9 cellular contexts compared by ENCODE assay signal in genomic region chr6:169700296-169700695, GRCh38. TPM values are rescaled to one million over a fixed set of nuclear protein-coding genes. Genes with fewer than 3 reads are reported as not detected.
DNase-seq lines count a peak whose midpoint lies in the region; ATAC-seq and TF ChIP-seq lines count a peak whose summit lies in the region.
"Had no signal": no experiment of that assay in that cellular context is flagged by ENCODE, and none has a peak within 500 bp of the region (broad histone marks: within the 10 kb centered on the region; RNA-seq: fewer than 3 reads in every experiment).

No MANE protein-coding gene starts in this region.

- H3K4me1 Mint-ChIP-seq in HFFc6 (ENCODE audit: low read depth), result peaks cover 57% of the 10 kb centered on the region
- H3K4me1 Mint-ChIP-seq in WTC11, result peaks cover 29% of the 10 kb centered on the region
- H3K4me1 Mint-ChIP-seq in memory B cell, result peaks cover 26% of the 10 kb centered on the region

- H3K27ac Mint-ChIP-seq in HFFc6 (peak overlapping the region; percentile 63), WTC11 (peak overlapping the region; percentile 65; the same call in 1 of the 2 replicates), memory B cell (no peak overlapping the region)

- CTCF ChIA-PET in WTC11 (lab: Charles Lee), result interaction anchor here (1.6 kb wide), 1 partner anchor 90 kb away, joined by 7 read pairs; no protein-coding TSS in a partner anchor

- H3K27me3 Mint-ChIP-seq in HFFc6 (ENCODE audit: insufficient read depth) (no peaks in the 10 kb centered on the region), WTC11 (ENCODE audit: low read depth) (no peaks in the 10 kb centered on the region), memory B cell (no peaks in the 10 kb centered on the region)

- peaks cover 6% of the 10 kb centered on the region; the same call in 1 of the 2 replicates for H3K9me3 Mint-ChIP-seq in HFFc6
- peaks cover 10% of the 10 kb centered on the region for H3K9me3 Mint-ChIP-seq in WTC11
- peaks cover 1% of the 10 kb centered on the region for H3K9me3 Mint-ChIP-seq in memory B cell

- H3K4me3 Mint-ChIP-seq in HFFc6, result peak overlapping the region; percentile 96
- H3K4me3 Mint-ChIP-seq in WTC11, result peak overlapping the region; percentile 90
- H3K4me3 Mint-ChIP-seq in memory B cell, result peak overlapping the region; percentile 24

- no peak for TF ChIP-seq CTCF in HFFc6 (IDR thresholded peaks at IDR 0.05)
- TF ChIP-seq CTCF in WTC11 (IDR thresholded peaks at IDR 0.05), result no peak

- POLR2A ChIA-PET in WTC11 (lab: Charles Lee), result interaction anchor here (3.8 kb wide), 1 partner anchor 24 kb away, joined by 14 read pairs; the partner anchor contains the start of gene PHF10

- ATAC-seq in WTC11, result no peak
- no peak for ATAC-seq in memory B cell (ENCODE audit: low read depth)
- no peak for ATAC-seq in HG03520 (IDR thresholded peaks at IDR 0.05; ENCODE audit: unreplicated experiment)
- no peak for ATAC-seq in GM21786 (IDR thresholded peaks at IDR 0.05; ENCODE audit: unreplicated experiment)

- DNase-seq in AML-193 (lab: John Stamatoyannopoulos, UW) (peak; percentile 67 to 76), HFFc6 (peak; percentile 45), WTC11 (ENCODE audit: low spot score) (no peak), memory B cell (ENCODE audit: low spot score in 2 of 2) (no peak), T-helper 9 cell (no peak)
- DNase-seq in NK-92 treated with Interleukin-12 subunit alpha and Interleukin-12 subunit beta, amount 100 ng/mL, for 24 hours (lab: John Stamatoyannopoulos, UW), result no peak
- DNase-seq: stimulated activated CD4-positive, alpha-beta T cell treated with anti-CD3 and anti-CD28 coated beads, Interleukin-4, amount 100 ng/mL, for 24 hours had no signal

- H3K36me3 Mint-ChIP-seq in HFFc6 (ENCODE audit: low read depth) (peaks cover 26% of the 10 kb centered on the region), WTC11 (peaks cover 32% of the 10 kb centered on the region), memory B cell (peaks cover 6% of the 10 kb centered on the region)

TF ChIP-seq in WTC11, 78 proteins besides CTCF, POLR2A, EP300 and RAD21 (continues in another document):
- no peak for TF ChIP-seq STAT6 (CRISPR knock-in tag; conservative IDR thresholded peaks at IDR 0.05; ENCODE audit: low read depth)
- TF ChIP-seq EMX1 (CRISPR knock-in tag; IDR thresholded peaks at IDR 0.05), result no peak
- no peak for TF ChIP-seq NR3C1 (CRISPR knock-in tag; conservative IDR thresholded peaks at IDR 0.05; ENCODE audit: low read depth)
- TF ChIP-seq ZNF425 (CRISPR knock-in tag; conservative IDR thresholded peaks at IDR 0.05), result no peak
- no peak for TF ChIP-seq NR2C2 (CRISPR knock-in tag; IDR thresholded peaks at IDR 0.05)
- TF ChIP-seq NFYB (CRISPR knock-in tag; conservative IDR thresholded peaks at IDR 0.05; ENCODE audit: low read depth), result no peak
- no peak for TF ChIP-seq ZBTB43 (CRISPR knock-in tag; IDR thresholded peaks at IDR 0.05)
- no peak for TF ChIP-seq PREB (CRISPR knock-in tag; IDR thresholded peaks at IDR 0.05; ENCODE audit: borderline replicate concordance)
- TF ChIP-seq USF2 (CRISPR knock-in tag; IDR thresholded peaks at IDR 0.05), result no peak
- TF ChIP-seq SMAD3 (CRISPR knock-in tag; IDR thresholded peaks at IDR 0.05; ENCODE audit: borderline replicate concordance), result no peak
- TF ChIP-seq OVOL2 (CRISPR knock-in tag; IDR thresholded peaks at IDR 0.05; ENCODE audit: borderline replicate concordance), result no peak
- TF ChIP-seq ZNF423 (CRISPR knock-in tag; IDR thresholded peaks at IDR 0.05), result no peak
- TF ChIP-seq SP1 (CRISPR knock-in tag; conservative IDR thresholded peaks at IDR 0.05), result no peak
- TF ChIP-seq TP53 (CRISPR knock-in tag; IDR thresholded peaks at IDR 0.05), result no peak
- TF ChIP-seq KAT7 (CRISPR knock-in tag; IDR thresholded peaks at IDR 0.05; ENCODE audit: borderline replicate concordance), result no peak
- TF ChIP-seq MXD4 (CRISPR knock-in tag; IDR thresholded peaks at IDR 0.05; ENCODE audit: borderline replicate concordance), result no peak
- no peak for TF ChIP-seq ZNF317 (CRISPR knock-in tag; IDR thresholded peaks at IDR 0.05; ENCODE audit: borderline replicate concordance, low read depth)
- no peak for TF ChIP-seq SMAD4 (CRISPR knock-in tag; IDR thresholded peaks at IDR 0.05)

RNA-seq across cellular contexts. Expression of gene WDR27, which starts 1.5 kb away (rescaled TPM):
- total RNA-seq in HFFc6 (2021; fragmentation: NEBNext Ultra II Directional; extraction: Animal tissue kit (Norgen Biotek cat#: 25700)), result 10 to 100 TPM in 5 of 6 experiments, 1 to 10 TPM in 1; 10.0 to 15.8 (median 12.1) TPM
- 83.4 to 126 TPM (median 90.6 TPM) in 3 replicates for total RNA-seq in WTC11 (2021)

RNA-seq across cellular contexts. Expression of gene C6orf120, which starts 1.6 kb away (rescaled TPM):
- 10 to 100 TPM; 44.9 to 53.5 (median 48.7) TPM for total RNA-seq in HFFc6 (2021; fragmentation: NEBNext Ultra II Directional; extraction: Animal tissue kit (Norgen Biotek cat#: 25700))
- 34.5 to 37.8 TPM (median 37.0 TPM) in 3 replicates for total RNA-seq in WTC11 (2021)

RNA-seq across cellular contexts. Expression of gene PHF10, which starts 24.0 kb away (rescaled TPM):
- 10 to 100 TPM; 14.4 to 20.4 (median 18.7) TPM for total RNA-seq in HFFc6 (2021; fragmentation: NEBNext Ultra II Directional; extraction: Animal tissue kit (Norgen Biotek cat#: 25700))
- 39.3 to 45.4 TPM (median 44.2 TPM) in 3 replicates for total RNA-seq in WTC11 (2021)

RNA-seq across cellular contexts. Expression of gene DYNLT2, which starts 51.1 kb away (rescaled TPM):
- total RNA-seq in HFFc6 (2021; fragmentation: NEBNext Ultra II Directional; extraction: Animal tissue kit (Norgen Biotek cat#: 25700)), result under 1 TPM; 0.36 to 0.85 (median 0.51) TPM
- 1.3 to 1.7 TPM (median 1.5 TPM) in 3 replicates for total RNA-seq in WTC11 (2021)

RNA-seq across cellular contexts. Expression of gene ERMARD, which starts 51.1 kb away (rescaled TPM):
- total RNA-seq in HFFc6 (2021; fragmentation: NEBNext Ultra II Directional; extraction: Animal tissue kit (Norgen Biotek cat#: 25700)), result 10 to 100 TPM; 13.7 to 17.5 (median 15.9) TPM
- 15.8 to 17.7 TPM (median 17.2 TPM) in 3 replicates for total RNA-seq in WTC11 (2021)

Comparison
In these comparisons a context has a peak if more than half of its experiments do, and no peak if none do; other contexts are left out.
1. DNase-seq: peak in AML-193 (2 of 2) and HFFc6 (single experiment); none in WTC11 (single experiment), memory B cell (0 of 2), NK-92 treated with Interleukin-12 subunit alpha and Interleukin-12 subunit beta, amount 100 ng/mL, for 24 hours (single experiment) and T-helper 9 cell (single experiment).
2. H3K4me3 Mint-ChIP-seq: peak in every context shown above with its lines; median percentile 96 in HFFc6; 90 in WTC11; 24 in memory B cell.